ENCODE assay signal across 22 cellular contexts in the genomic region with DNA sequence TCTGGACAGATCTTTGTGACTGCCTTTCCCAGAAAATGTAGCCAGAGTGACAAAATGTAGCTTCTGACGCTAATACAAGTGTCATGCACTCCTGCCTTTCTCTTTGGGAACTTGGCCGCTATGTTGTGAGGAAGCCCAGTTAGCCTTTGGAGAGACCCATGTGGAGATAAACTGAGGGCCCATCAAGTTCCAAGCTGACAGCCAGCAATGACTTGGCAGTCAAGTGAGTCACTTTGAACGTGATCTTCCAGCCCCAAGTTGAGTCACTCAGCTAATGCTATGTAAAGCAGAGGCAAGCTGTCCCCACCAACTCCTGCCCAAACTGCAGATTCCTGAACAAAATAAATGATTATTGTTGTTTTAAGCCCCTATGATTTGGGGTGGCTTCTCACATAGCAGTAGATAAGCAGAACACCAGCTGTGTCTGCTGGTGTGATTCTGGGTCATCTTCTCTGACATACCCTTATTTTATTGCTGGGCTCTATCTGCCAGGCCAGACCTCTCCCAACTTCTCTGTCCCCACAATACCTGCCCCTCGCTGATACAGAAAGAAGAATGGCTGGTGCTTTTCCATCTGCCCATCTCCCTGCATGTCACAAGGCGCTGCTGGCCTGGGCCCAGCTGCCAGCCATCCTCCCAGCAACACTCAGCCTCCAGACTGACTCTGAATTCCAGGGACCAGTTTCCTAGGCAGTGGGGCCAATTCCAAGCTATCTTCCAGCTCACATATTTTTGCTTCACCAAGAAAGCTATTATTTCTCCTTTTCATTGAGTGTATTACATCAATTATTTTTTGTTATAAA.
A peak's percentile ranks its signal among the peaks of the same experiment; 100 is the strongest.
DNase-seq lines count a peak whose midpoint lies in the region; ATAC-seq and TF ChIP-seq lines count a peak whose summit lies in the region.
"Had no signal": no experiment of that assay in that cellular context is flagged by ENCODE, and none has a peak within 500 bp of the region (broad histone marks: within the 10 kb centered on the region; RNA-seq: fewer than 3 reads in every experiment).

No MANE protein-coding gene starts in this region.

- no peak overlapping the region for H3K27ac Mint-ChIP-seq in neural progenitor cell
- H3K27ac Mint-ChIP-seq: activated CD4-positive, alpha-beta T cell treated with anti-CD3 and anti-CD28 coated beads, Interleukin-2, amount 10 ng/mL, durations not matched to agents 24 days and 14 days; activated naive CD8-positive, alpha-beta T cell treated with anti-CD3 and anti-CD28 coated beads, Interleukin-2, amount 50 U/mL, for 24 hours; mesothelial cell of epicardium; naive B cell; stimulated activated naive CD8-positive, alpha-beta T cell treated with anti-CD3 and anti-CD28 coated beads, Interleukin-15, amount 100 ng/mL, for 72 hours; T-helper 2 cell treated with Interferon-gamma antibody and Interleukin-4, amounts not matched to agents 5 μg/mL and 100 μg/mL, for 36 hours had no signal

- H3K9me3 Mint-ChIP-seq in neural progenitor cell, result no peaks in the 10 kb centered on the region
- H3K9me3 Mint-ChIP-seq: activated CD4-positive, alpha-beta T cell treated with anti-CD3 and anti-CD28 coated beads, Interleukin-2, amount 10 ng/mL, durations not matched to agents 24 days and 14 days; activated naive CD8-positive, alpha-beta T cell treated with anti-CD3 and anti-CD28 coated beads, Interleukin-2, amount 50 U/mL, for 24 hours; activated T-cell treated with anti-CD3 and anti-CD28 coated beads, Interleukin-2, amount 50 U/mL, for 4 hours; mesothelial cell of epicardium; naive B cell; stimulated activated naive CD8-positive, alpha-beta T cell treated with anti-CD3 and anti-CD28 coated beads, Interleukin-15, amount 100 ng/mL, for 72 hours; T-helper 2 cell treated with Interferon-gamma antibody and Interleukin-4, amounts not matched to agents 5 μg/mL and 100 μg/mL, for 36 hours had no signal

- H3K4me2 ChIP-seq in neural progenitor cell, result no peak overlapping the region

- no peaks in the 10 kb centered on the region for H3K36me3 Mint-ChIP-seq in neural progenitor cell
- H3K36me3 Mint-ChIP-seq: mesothelial cell of epicardium, naive B cell had no signal

- no peak overlapping the region for H2AFZ ChIP-seq in neural progenitor cell (replicated peaks)

- TF ChIP-seq CTCF in neural progenitor cell (IDR thresholded peaks at IDR 0.05), result no peak

- no peaks in the 10 kb centered on the region for H3K27me3 ChIP-seq in right cardiac atrium (ENCODE audit: control insufficient read depth, insufficient read depth)
- no peaks in the 10 kb centered on the region for H3K27me3 ChIP-seq in neural progenitor cell
- H3K27me3 ChIP-seq: tibial nerve had no signal

- H3K4me3 ChIP-seq in right cardiac atrium (ENCODE audit: low read length) (no peak overlapping the region), neural progenitor cell (no peak overlapping the region)
- H3K4me3 ChIP-seq: tibial nerve had no signal

- H3K79me2 ChIP-seq in neural progenitor cell (ENCODE audit: low read depth), result no peaks in the 10 kb centered on the region

- H3K27me3 Mint-ChIP-seq in neural progenitor cell (ENCODE audit: insufficient read depth, low read depth), result peaks cover 4% of the 10 kb centered on the region

- H3K27ac ChIP-seq in right cardiac atrium (ENCODE audit: low read length) (peak overlapping the region; percentile 50), neural progenitor cell (no peak overlapping the region)
- H3K27ac ChIP-seq: tibial nerve had no signal

- H3K36me3 ChIP-seq in neural progenitor cell, result no peaks in the 10 kb centered on the region
- H3K36me3 ChIP-seq: tibial nerve had no signal

- no peaks in the 10 kb centered on the region for H3K4me1 ChIP-seq in right cardiac atrium (ENCODE audit: control insufficient read depth, insufficient read depth, low read length)
- H3K4me1 ChIP-seq in neural progenitor cell, result peaks cover 5% of the 10 kb centered on the region

- no peaks in the 10 kb centered on the region for H3K9me3 ChIP-seq in right cardiac atrium (ENCODE audit: control insufficient read depth, low read length)
- no peaks in the 10 kb centered on the region for H3K9me3 ChIP-seq in neural progenitor cell (ENCODE audit: low read depth)
- H3K9me3 ChIP-seq: tibial nerve had no signal

- no peak overlapping the region for H3K4me3 Mint-ChIP-seq in neural progenitor cell
- H3K4me3 Mint-ChIP-seq: activated CD4-positive, alpha-beta T cell treated with anti-CD3 and anti-CD28 coated beads, Interleukin-2, amount 10 ng/mL, durations not matched to agents 24 days and 14 days; activated naive CD8-positive, alpha-beta T cell treated with anti-CD3 and anti-CD28 coated beads, Interleukin-2, amount 50 U/mL, for 24 hours; activated T-cell treated with anti-CD3 and anti-CD28 coated beads, Interleukin-2, amount 50 U/mL, for 4 hours; mesothelial cell of epicardium; naive B cell; stimulated activated naive CD8-positive, alpha-beta T cell treated with anti-CD3 and anti-CD28 coated beads, Interleukin-15, amount 100 ng/mL, for 72 hours; T-helper 2 cell treated with Interferon-gamma antibody and Interleukin-4, amounts not matched to agents 5 μg/mL and 100 μg/mL, for 36 hours had no signal

- intact Hi-C loops in right cardiac atrium (cut with DNase I), result no loop called here

- H4K20me1 ChIP-seq in neural progenitor cell (ENCODE audit: low read depth), result no peaks in the 10 kb centered on the region

- peaks cover 2% of the 10 kb centered on the region for H3K4me1 Mint-ChIP-seq in neural progenitor cell
- H3K4me1 Mint-ChIP-seq: activated naive CD8-positive, alpha-beta T cell treated with anti-CD3 and anti-CD28 coated beads, Interleukin-2, amount 50 U/mL, for 24 hours had no signal

- H3K9ac ChIP-seq in neural progenitor cell, result no peak overlapping the region

- no peaks in the 10 kb centered on the region for H3F3A ChIP-seq in neural progenitor cell (ENCODE audit: low read depth)

- 56% methylated on average over 5 of the region's 5 CpGs for WGBS in right cardiac atrium

- ATAC-seq in right cardiac atrium, result peak; percentile 57 to 63
- ATAC-seq: activated naive CD8-positive, alpha-beta T cell treated with anti-CD3 and anti-CD28 coated beads, Interleukin-2, amount 50 U/mL, for 24 hours; activated T-cell treated with anti-CD3 and anti-CD28 coated beads, Interleukin-2, amount 50 U/mL, for 4 hours; stimulated activated naive CD8-positive, alpha-beta T cell treated with anti-CD3 and anti-CD28 coated beads, Interleukin-15, amount 100 ng/mL, for 72 hours had no signal

- DNase-seq in AG08395 (ENCODE audit: low spot score), result peak; percentile 24
- peak; percentile 40 for DNase-seq in HT1080 (ENCODE audit: low read depth)
- DNase-seq in cerebellar cortex (ENCODE audit: low spot score), result peak; percentile 82
- no peak for DNase-seq in right cardiac atrium
- DNase-seq in cortex of kidney (lab: John Stamatoyannopoulos, UW), result no peak
- DNase-seq in islet precursor cell, result no peak
- no peak for DNase-seq in AML-193 (lab: John Stamatoyannopoulos, UW)
- no peak for DNase-seq in neural progenitor cell (ENCODE audit: low spot score)
- DNase-seq: activated CD4-positive, alpha-beta T cell treated with anti-CD3 and anti-CD28 coated beads, Interleukin-2, amount 10 ng/mL, durations not matched to agents 24 days and 14 days; activated gamma-delta T cell treated with Interleukin-2 at 50 U/mL for 16 hours; activated naive CD8-positive, alpha-beta T cell treated with anti-CD3 and anti-CD28 coated beads, Interleukin-2, amount 50 U/mL, for 24 hours; activated T-cell treated with anti-CD3 and anti-CD28 coated beads, Interleukin-2, amount 50 U/mL, for 4 hours; effector CD4-positive, alpha-beta T cell; foreskin fibroblast; Kasumi-1; naive B cell; NCI-H510A; small intestine; stimulated activated naive CD8-positive, alpha-beta T cell treated with anti-CD3 and anti-CD28 coated beads, Interleukin-15, amount 100 ng/mL, for 72 hours had no signal

Comparison
In these comparisons a context has a peak if more than half of its experiments do, and no peak if none do; other contexts are left out.
1. DNase-seq: peak in AG08395 (single experiment), HT1080 (single experiment) and cerebellar cortex (single experiment); none in right cardiac atrium (0 of 3), cortex of kidney (single experiment), islet precursor cell (single experiment), AML-193 (0 of 2) and neural progenitor cell (single experiment).